In the genomic region with DNA sequence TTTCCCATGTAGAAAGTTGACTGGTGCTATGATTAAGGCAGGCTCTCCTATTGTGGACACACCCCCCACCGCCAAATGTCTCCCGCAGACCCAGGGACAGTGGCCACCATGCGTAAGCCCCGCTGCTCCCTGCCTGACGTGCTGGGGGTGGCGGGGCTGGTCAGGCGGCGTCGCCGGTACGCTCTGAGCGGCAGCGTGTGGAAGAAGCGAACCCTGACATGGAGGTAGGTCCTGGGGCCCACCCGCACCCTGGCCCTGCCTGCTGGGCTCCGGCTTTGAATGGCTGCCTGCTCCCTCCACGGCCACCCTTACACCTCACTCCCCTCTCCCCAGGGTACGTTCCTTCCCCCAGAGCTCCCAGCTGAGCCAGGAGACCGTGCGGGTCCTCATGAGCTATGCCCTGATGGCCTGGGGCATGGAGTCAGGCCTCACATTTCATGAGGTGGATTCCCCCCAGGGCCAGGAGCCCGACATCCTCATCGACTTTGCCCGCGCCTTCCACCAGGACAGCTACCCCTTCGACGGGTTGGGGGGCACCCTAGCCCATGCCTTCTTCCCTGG, we compare ENCODE assay signal across 18 cellular contexts. TPM values are rescaled to one million over a fixed set of nuclear protein-coding genes. Genes with fewer than 3 reads are reported as not detected.
"Had no signal": no experiment of that assay in that cellular context is flagged by ENCODE, and none has a peak within 500 bp of the region (broad histone marks: within the 10 kb centered on the region; RNA-seq: fewer than 3 reads in every experiment).

No MANE protein-coding gene starts in this region.

- H3K4me3 ChIP-seq: SJCRH30 had no signal

- DNase-seq: activated CD4-positive, alpha-beta T cell treated with anti-CD3 and anti-CD28 coated beads, Interleukin-2, amount 50 U/mL, for 4 hours; activated naive CD4-positive, alpha-beta T cell; dermis blood vessel endothelial cell; effector memory CD8-positive, alpha-beta T cell; foreskin melanocyte; posterior cingulate gyrus; retina; SJCRH30; stimulated activated CD4-positive, alpha-beta T cell treated with anti-CD3 and anti-CD28 coated beads, Interleukin-2, amount 100 ng/mL, for 48 hours; stimulated activated naive B cell treated with anti-CD40 and anti-IgM and Interleukin-4, amounts not matched to agents 10 μg/mL and 1 μg/mL and 100 μg/mL, for 72 hours; substantia nigra; trophoblast cell had no signal

- ATAC-seq: activated CD4-positive, CD25-positive, alpha-beta regulatory T cell treated with anti-CD3 and anti-CD28 coated beads, Interleukin-2, amount 50 U/mL, for 24 hours; effector memory CD8-positive, alpha-beta T cell; stimulated activated naive B cell treated with anti-CD40 and anti-IgM and Interleukin-4, amounts not matched to agents 10 μg/mL and 1 μg/mL and 100 μg/mL, for 72 hours had no signal

- H3K4me3 Mint-ChIP-seq: effector memory CD8-positive, alpha-beta T cell; mesothelial cell of epicardium; stimulated activated naive B cell treated with anti-CD40 and anti-IgM and Interleukin-4, amounts not matched to agents 10 μg/mL and 1 μg/mL and 100 μg/mL, for 72 hours had no signal

- H3K27ac Mint-ChIP-seq: effector memory CD8-positive, alpha-beta T cell; mesothelial cell of epicardium; stimulated activated naive B cell treated with anti-CD40 and anti-IgM and Interleukin-4, amounts not matched to agents 10 μg/mL and 1 μg/mL and 100 μg/mL, for 72 hours had no signal

- H3K4me1 ChIP-seq: SJCRH30 had no signal

- H3K36me3 ChIP-seq: SJCRH30 had no signal

- H3K9me3 ChIP-seq: SJCRH30 had no signal

- H3K9me3 Mint-ChIP-seq: effector memory CD8-positive, alpha-beta T cell; mesothelial cell of epicardium; stimulated activated naive B cell treated with anti-CD40 and anti-IgM and Interleukin-4, amounts not matched to agents 10 μg/mL and 1 μg/mL and 100 μg/mL, for 72 hours had no signal

- H3K27ac ChIP-seq: epithelial cell of prostate, SJCRH30 had no signal

RNA-seq across cellular contexts. Expression of a gene that starts 3.6 kb away (rescaled TPM):
- total RNA-seq: chondrocyte, dermis blood vessel endothelial cell, fibroblast of lung had no signal

RNA-seq across cellular contexts. Expression of a gene that starts 13.3 kb away (rescaled TPM):
- total RNA-seq: chondrocyte, dermis blood vessel endothelial cell, fibroblast of lung, myocyte, SJCRH30 had no signal
- polyA plus RNA-seq: fibroblast of lung had no signal
